ENCODE assay signal across 8 cellular contexts in the genomic region with DNA sequence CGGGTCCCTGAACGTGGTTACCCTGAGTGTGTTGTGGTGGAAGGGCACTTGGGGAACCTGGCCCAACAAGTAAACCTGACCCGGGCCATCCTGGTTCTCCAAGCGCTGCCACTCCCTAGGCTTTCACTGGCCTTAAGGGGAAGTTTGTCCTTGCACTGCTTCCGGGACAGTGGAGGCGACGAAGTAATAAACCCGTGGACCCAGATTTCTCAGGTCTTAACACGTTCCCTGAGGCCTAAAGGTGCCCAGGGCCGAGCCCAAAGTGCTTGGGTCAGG. TPM values are rescaled to one million over a fixed set of nuclear protein-coding genes. Genes with fewer than 3 reads are reported as not detected.
DNase-seq lines count a peak whose midpoint lies in the region; ATAC-seq lines count a peak whose summit lies in the region.

No MANE protein-coding gene starts in this region.

- H3K9me3 ChIP-seq in subcutaneous abdominal adipose tissue (ENCODE audit: control insufficient read depth in 5 of 5, low read length in 5 of 5), result no peaks in the 10 kb centered on the region

- no peaks in the 10 kb centered on the region for H3K36me3 Mint-ChIP-seq in T-helper 1 cell treated with Interleukin-12 subunit alpha and Interleukin-12 subunit beta and Interleukin-4 antibody, amounts not matched to agents 30 μg/mL and 1 μg/mL, for 36 hours (ENCODE audit: low read depth)
- H3K36me3 Mint-ChIP-seq in activated T-helper 1 cell treated with anti-CD3 and anti-CD28 coated beads, Interleukin-12 subunit alpha, Interleukin-12 subunit beta, Interleukin-2, Interleukin-4 antibody, amounts not matched to agents 30 ng/mL and 10 ng/mL and 1 ng/mL, durations not matched to agents 14 hours and 24 hours and 36 hours (ENCODE audit: low read depth), result peaks cover 3% of the 10 kb centered on the region
- no peaks in the 10 kb centered on the region for H3K36me3 Mint-ChIP-seq in immature natural killer cell

- H3K36me3 ChIP-seq in subcutaneous abdominal adipose tissue (ENCODE audit: control insufficient read depth in 5 of 5, insufficient read depth in 5 of 5, low read length in 5 of 5), result peaks cover 0 to 4% (median 3%) of the 10 kb centered on the region in 5 donors

- peaks cover 11% of the 10 kb centered on the region for H3K4me1 Mint-ChIP-seq in T-helper 1 cell treated with Interleukin-12 subunit alpha and Interleukin-12 subunit beta and Interleukin-4 antibody, amounts not matched to agents 30 μg/mL and 1 μg/mL, for 36 hours (ENCODE audit: low read depth)
- peaks cover 13% of the 10 kb centered on the region for H3K4me1 Mint-ChIP-seq in activated T-helper 1 cell treated with anti-CD3 and anti-CD28 coated beads, Interleukin-12 subunit alpha, Interleukin-12 subunit beta, Interleukin-2, Interleukin-4 antibody, amounts not matched to agents 30 ng/mL and 10 ng/mL and 1 ng/mL, durations not matched to agents 14 hours and 24 hours and 36 hours (ENCODE audit: low read depth)
- peaks cover 0 to 12% of the 10 kb centered on the region in 2 donors for H3K4me1 Mint-ChIP-seq in immature natural killer cell

- H3K4me3 Mint-ChIP-seq in T-helper 1 cell treated with Interleukin-12 subunit alpha and Interleukin-12 subunit beta and Interleukin-4 antibody, amounts not matched to agents 30 μg/mL and 1 μg/mL, for 36 hours, result peak overlapping the region; percentile 94
- H3K4me3 Mint-ChIP-seq in activated T-helper 1 cell treated with anti-CD3 and anti-CD28 coated beads, Interleukin-12 subunit alpha, Interleukin-12 subunit beta, Interleukin-2, Interleukin-4 antibody, amounts not matched to agents 30 ng/mL and 10 ng/mL and 1 ng/mL, durations not matched to agents 14 hours and 24 hours and 36 hours, result peak overlapping the region; percentile 91
- peak overlapping the region; percentile 90 to 97 (median 96) for H3K4me3 Mint-ChIP-seq in immature natural killer cell

- no peak overlapping the region for H3K27ac Mint-ChIP-seq in T-helper 1 cell treated with Interleukin-12 subunit alpha and Interleukin-12 subunit beta and Interleukin-4 antibody, amounts not matched to agents 30 μg/mL and 1 μg/mL, for 36 hours
- H3K27ac Mint-ChIP-seq in activated T-helper 1 cell treated with anti-CD3 and anti-CD28 coated beads, Interleukin-12 subunit alpha, Interleukin-12 subunit beta, Interleukin-2, Interleukin-4 antibody, amounts not matched to agents 30 ng/mL and 10 ng/mL and 1 ng/mL, durations not matched to agents 14 hours and 24 hours and 36 hours, result peak overlapping the region; percentile 82
- H3K27ac Mint-ChIP-seq in immature natural killer cell, result peak overlapping the region in 5 of 6 donors; percentile 29 to 93 (median 89)

- peak overlapping the region; percentile 38 to 83 (median 76) for H3K9ac ChIP-seq in subcutaneous abdominal adipose tissue (ENCODE audit: low read length in 5 of 5)

- peak overlapping the region; percentile 75 to 81 (median 77) for H3K4me3 ChIP-seq in subcutaneous abdominal adipose tissue (ENCODE audit: low read depth in 1 of 5, low read length in 5 of 5)

- peaks cover 0 to 20% (median 15%) of the 10 kb centered on the region in 5 donors for H3K4me1 ChIP-seq in subcutaneous abdominal adipose tissue (ENCODE audit: control insufficient read depth in 5 of 5, insufficient read depth in 5 of 5, low read length in 5 of 5)

- H3K9me3 Mint-ChIP-seq in T-helper 1 cell treated with Interleukin-12 subunit alpha and Interleukin-12 subunit beta and Interleukin-4 antibody, amounts not matched to agents 30 μg/mL and 1 μg/mL, for 36 hours, result no peaks in the 10 kb centered on the region
- H3K9me3 Mint-ChIP-seq in activated T-helper 1 cell treated with anti-CD3 and anti-CD28 coated beads, Interleukin-12 subunit alpha, Interleukin-12 subunit beta, Interleukin-2, Interleukin-4 antibody, amounts not matched to agents 30 ng/mL and 10 ng/mL and 1 ng/mL, durations not matched to agents 14 hours and 24 hours and 36 hours, result no peaks in the 10 kb centered on the region
- no peaks in the 10 kb centered on the region for H3K9me3 Mint-ChIP-seq in immature natural killer cell

- H3K27me3 Mint-ChIP-seq in T-helper 1 cell treated with Interleukin-12 subunit alpha and Interleukin-12 subunit beta and Interleukin-4 antibody, amounts not matched to agents 30 μg/mL and 1 μg/mL, for 36 hours (ENCODE audit: low read depth), result no peaks in the 10 kb centered on the region
- H3K27me3 Mint-ChIP-seq in activated T-helper 1 cell treated with anti-CD3 and anti-CD28 coated beads, Interleukin-12 subunit alpha, Interleukin-12 subunit beta, Interleukin-2, Interleukin-4 antibody, amounts not matched to agents 30 ng/mL and 10 ng/mL and 1 ng/mL, durations not matched to agents 14 hours and 24 hours and 36 hours (ENCODE audit: insufficient read depth), result no peaks in the 10 kb centered on the region
- H3K27me3 Mint-ChIP-seq in immature natural killer cell (ENCODE audit: low read depth in 3 of 3), result peaks cover 0 to 7% (median 0%) of the 10 kb centered on the region in 3 donors

- DNase-seq in T-helper 1 cell (no peak), immature natural killer cell (no peak), Ammon's horn (ENCODE audit: low spot score) (no peak)
- DNase-seq in activated T-helper 1 cell treated with anti-CD3 and anti-CD28 coated beads, Interleukin-12 subunit alpha, Interleukin-12 subunit beta, Interleukin-2, Interleukin-4 antibody, amounts not matched to agents 30 ng/mL and 10 ng/mL and 1 ng/mL, durations not matched to agents 14 hours and 24 hours and 36 hours (ENCODE audit: low spot score), result no peak
- DNase-seq in stimulated activated CD4-positive, alpha-beta T cell treated with anti-CD3 and anti-CD28 coated beads, Interleukin-15, amount 100 ng/mL, for 24 hours, result no peak

- peak overlapping the region; percentile 46 for H3K27ac ChIP-seq in subcutaneous abdominal adipose tissue (ENCODE audit: low read depth, low read length)

- H3K27me3 ChIP-seq in subcutaneous abdominal adipose tissue (ENCODE audit: control insufficient read depth in 5 of 5, insufficient read depth in 4 of 5, low read length in 5 of 5), result no peaks in the 10 kb centered on the region

- intact Hi-C loops in activated T-helper 1 cell treated with anti-CD3 and anti-CD28 coated beads, Interleukin-12 subunit alpha, Interleukin-12 subunit beta, Interleukin-2, Interleukin-4 antibody, amounts not matched to agents 30 ng/mL and 10 ng/mL and 1 ng/mL, durations not matched to agents 14 hours and 24 hours and 36 hours (cut with micrococcal nuclease), result loop anchor here (1.0 kb wide), 4 partner anchors 17 to 284 kb away; a partner anchor contains a TSS

- no peak for ATAC-seq in GM21723 (IDR thresholded peaks at IDR 0.05; ENCODE audit: unreplicated experiment)

RNA-seq across cellular contexts. Expression of a gene that starts 0.3 kb away (rescaled TPM):
- total RNA-seq in activated T-helper 1 cell treated with anti-CD3 and anti-CD28 coated beads, Interleukin-12 subunit alpha, Interleukin-12 subunit beta, Interleukin-2, Interleukin-4 antibody, amounts not matched to agents 30 ng/mL and 10 ng/mL and 1 ng/mL, durations not matched to agents 14 hours and 24 hours and 36 hours, result 2.7 TPM in 2 replicates
- polyA plus RNA-seq in immature natural killer cell, result 1 to 10 TPM in 2 of 3 donors, not detected in 1; 1.4 to 4.1 TPM

RNA-seq across cellular contexts. Expression of a gene that starts 12.1 kb away (rescaled TPM):
- 51.2 and 51.3 TPM in 2 replicates for total RNA-seq in activated T-helper 1 cell treated with anti-CD3 and anti-CD28 coated beads, Interleukin-12 subunit alpha, Interleukin-12 subunit beta, Interleukin-2, Interleukin-4 antibody, amounts not matched to agents 30 ng/mL and 10 ng/mL and 1 ng/mL, durations not matched to agents 14 hours and 24 hours and 36 hours
- polyA plus RNA-seq in immature natural killer cell, result 1 to 10 TPM in 1 of 3 donors, under 1 TPM in 2; 0.48 to 1.6 (median 0.59) TPM

RNA-seq across cellular contexts. Expression of a gene that starts 16.4 kb away (rescaled TPM):
- total RNA-seq in activated T-helper 1 cell treated with anti-CD3 and anti-CD28 coated beads, Interleukin-12 subunit alpha, Interleukin-12 subunit beta, Interleukin-2, Interleukin-4 antibody, amounts not matched to agents 30 ng/mL and 10 ng/mL and 1 ng/mL, durations not matched to agents 14 hours and 24 hours and 36 hours, result 187 and 195 TPM in 2 replicates
- 100 to 1,000 TPM; 227 to 425 (median 395) TPM for polyA plus RNA-seq in immature natural killer cell

RNA-seq across cellular contexts. Expression of a gene that starts 21.3 kb away (rescaled TPM):
- 73.8 and 74.8 TPM in 2 replicates for total RNA-seq in activated T-helper 1 cell treated with anti-CD3 and anti-CD28 coated beads, Interleukin-12 subunit alpha, Interleukin-12 subunit beta, Interleukin-2, Interleukin-4 antibody, amounts not matched to agents 30 ng/mL and 10 ng/mL and 1 ng/mL, durations not matched to agents 14 hours and 24 hours and 36 hours
- 10 to 100 TPM; 20.0 to 29.0 (median 21.4) TPM for polyA plus RNA-seq in immature natural killer cell

RNA-seq across cellular contexts. Expression of a gene that starts 40.1 kb away (rescaled TPM):
- total RNA-seq in activated T-helper 1 cell treated with anti-CD3 and anti-CD28 coated beads, Interleukin-12 subunit alpha, Interleukin-12 subunit beta, Interleukin-2, Interleukin-4 antibody, amounts not matched to agents 30 ng/mL and 10 ng/mL and 1 ng/mL, durations not matched to agents 14 hours and 24 hours and 36 hours, result 7.0 and 7.4 TPM in 2 replicates
- polyA plus RNA-seq in immature natural killer cell, result not detected
